ENCODE assay signal across 10 cellular contexts in genomic region chr6:113352029-113352801, GRCh38.
DNase-seq lines count a peak whose midpoint lies in the region; ATAC-seq, FAIRE-seq and TF ChIP-seq lines count a peak whose summit lies in the region.
"Had no signal": no experiment of that assay in that cellular context is flagged by ENCODE, and none has a peak within 500 bp of the region (broad histone marks: within the 10 kb centered on the region; RNA-seq: fewer than 3 reads in every experiment).

No MANE protein-coding gene starts in this region.

- H3K27ac ChIP-seq in A549 (peak overlapping the region; percentile 90), substantia nigra (ENCODE audit: low read depth, low read length, poor library complexity, severe bottlenecking) (no peak overlapping the region), upper lobe of right lung (no peak overlapping the region)

- H3K36me3 ChIP-seq in adipocyte (ENCODE audit: control insufficient read depth, insufficient read depth, low read length, severe bottlenecking) (no peaks in the 10 kb centered on the region), kidney epithelial cell (ENCODE audit: control insufficient read depth, insufficient read depth, low read length) (no peaks in the 10 kb centered on the region), upper lobe of right lung (no peaks in the 10 kb centered on the region)

- H3K4me1 Mint-ChIP-seq in activated naive CD8-positive, alpha-beta T cell treated with anti-CD3 and anti-CD28 coated beads for 36 hours, result peaks cover 9% of the 10 kb centered on the region

- TF ChIP-seq POLR2A in A549 (IDR thresholded peaks at IDR 0.05; ENCODE audit: low read length), result no peak

- peak; percentile 91 to 96 for ATAC-seq in A549
- no peak for ATAC-seq in upper lobe of right lung

- no peaks in the 10 kb centered on the region for H3K36me3 Mint-ChIP-seq in activated naive CD8-positive, alpha-beta T cell treated with anti-CD3 and anti-CD28 coated beads for 36 hours

- FAIRE-seq in A549 (lab: Jason Lieb, UNC), result no peak

- peak overlapping the region; percentile 67 for H3K4me2 ChIP-seq in A549

- H3K27ac Mint-ChIP-seq in activated naive CD8-positive, alpha-beta T cell treated with anti-CD3 and anti-CD28 coated beads for 36 hours, result no peak overlapping the region

- TF ChIP-seq EP300 in A549 (IDR thresholded peaks at IDR 0.05), result peak; percentile 76 to 80; a peak in 3 of 5 replicates

- H3K4me3 ChIP-seq in A549, result 0 out of 3 replicates have a peak overlapping the region, but pooled peaks have one; percentile 7
- H3K4me3 ChIP-seq in adipocyte (ENCODE audit: low read length), result peak overlapping the region; percentile 12
- no peak overlapping the region for H3K4me3 ChIP-seq in kidney epithelial cell (ENCODE audit: low read depth, low read length)
- no peak overlapping the region for H3K4me3 ChIP-seq in upper lobe of right lung

- WGBS in A549 (ENCODE audit: missing lambda C conversion rate), result 0% methylated on average over 3 of the region's 3 CpGs

- H3K4me1 ChIP-seq in A549, result peaks cover 54% of the 10 kb centered on the region
- H3K4me1 ChIP-seq in adipocyte (ENCODE audit: control insufficient read depth, insufficient read depth, low read length), result peaks cover 45% of the 10 kb centered on the region
- peaks cover 8% of the 10 kb centered on the region for H3K4me1 ChIP-seq in upper lobe of right lung

- POLR2A ChIA-PET in A549 (lab: Yijun Ruan, JAX), result interaction anchor here (0.8 to 2.1 kb wide), 5 partner anchors 19 to 506 kb away, joined by 3 to 9 read pairs (median 5); no protein-coding TSS in a partner anchor

- no peaks in the 10 kb centered on the region for H3K27me3 ChIP-seq in adipocyte (replicated peaks; ENCODE audit: control insufficient read depth, insufficient read depth, low read length)
- no peaks in the 10 kb centered on the region for H3K27me3 ChIP-seq in kidney epithelial cell (ENCODE audit: control insufficient read depth, insufficient read depth, low read length)
- no peaks in the 10 kb centered on the region for H3K27me3 ChIP-seq in upper lobe of right lung

- DNase-seq in A549 (ENCODE audit: low read depth in 1 of 2, low spot score in 1 of 2) (peak; percentile 33 to 92), HK-2 (ENCODE audit: unreplicated experiment) (peak; percentile 40), adipocyte (ENCODE audit: low read depth) (peak; percentile 73), kidney epithelial cell (ENCODE audit: low read depth) (peak; percentile 62), substantia nigra (lab: John Stamatoyannopoulos, UW) (no peak), upper lobe of right lung (no peak)
- no peak for DNase-seq in stimulated activated CD4-positive, alpha-beta T cell treated with anti-CD3 and anti-CD28 coated beads, Interleukin-4, amount 100 ng/mL, for 24 hours
- DNase-seq in activated naive CD8-positive, alpha-beta T cell treated with anti-CD3 and anti-CD28 coated beads for 36 hours, result no peak
- DNase-seq: NCI-H1930; stimulated activated CD4-positive, alpha-beta T cell treated with anti-CD3 and anti-CD28 coated beads, Interleukin-1b, Interleukin-23, amount 100 ng/mL, for 48 hours had no signal

- TF ChIP-seq CTCF in A549 (IDR thresholded peaks at IDR 0.05) (no peak), kidney epithelial cell (IDR thresholded peaks at IDR 0.05; ENCODE audit: insufficient read depth, low read length, poor library complexity, severe bottlenecking) (no peak), upper lobe of right lung (IDR thresholded peaks at IDR 0.05) (no peak)

- H3K4me3 Mint-ChIP-seq in activated naive CD8-positive, alpha-beta T cell treated with anti-CD3 and anti-CD28 coated beads for 36 hours, result no peak overlapping the region

- TF ChIP-seq RAD21 in A549 (conservative IDR thresholded peaks at IDR 0.05 in 1 of 2, IDR thresholded peaks at IDR 0.05 in 1 of 2), result peak in 1 of 2 experiments; percentile 52; a peak in 3 of 5 replicates

- no peaks in the 10 kb centered on the region for H3K9me3 Mint-ChIP-seq in activated naive CD8-positive, alpha-beta T cell treated with anti-CD3 and anti-CD28 coated beads for 36 hours

- H3K27me3 Mint-ChIP-seq in activated naive CD8-positive, alpha-beta T cell treated with anti-CD3 and anti-CD28 coated beads for 36 hours, result peaks cover 3% of the 10 kb centered on the region

- H3K9me3 ChIP-seq in A549 (no peaks in the 10 kb centered on the region), adipocyte (ENCODE audit: control insufficient read depth, low read length) (no peaks in the 10 kb centered on the region), upper lobe of right lung (no peaks in the 10 kb centered on the region)

- peak overlapping the region; percentile 17 for H3K9ac ChIP-seq in adipocyte (ENCODE audit: low read length)

- CTCF ChIA-PET in A549 (lab: Yijun Ruan, JAX), result interaction anchor here (0.9 to 1.6 kb wide), 4 partner anchors 61 to 507 kb away, joined by 3 to 5 read pairs (median 4); no protein-coding TSS in a partner anchor

- intact Hi-C loops in upper lobe of right lung (cut with DNase I), result no loop called here

TF ChIP-seq in A549, 52 proteins besides CTCF, POLR2A, EP300 and RAD21 (continues in another document):
- TF ChIP-seq HOXB13 (CRISPR knock-in tag; IDR thresholded peaks at IDR 0.05; ENCODE audit: low read depth) (no peak), ESRRA (IDR thresholded peaks at IDR 0.05; ENCODE audit: borderline replicate concordance, low read length) (no peak), HOXB5 (CRISPR knock-in tag; IDR thresholded peaks at IDR 0.05) (no peak), RFX5 (IDR thresholded peaks at IDR 0.05) (no peak), E2F6 (IDR thresholded peaks at IDR 0.05; ENCODE audit: borderline replicate concordance, low read depth) (peak; percentile 35; the same call in 1 of the 2 replicates), RARB (CRISPR knock-in tag; IDR thresholded peaks at IDR 0.05) (no peak), BHLHE40 (IDR thresholded peaks at IDR 0.05; ENCODE audit: low read depth, low read length) (no peak), NPAS2 (CRISPR knock-in tag; IDR thresholded peaks at IDR 0.05; ENCODE audit: borderline replicate concordance) (no peak), CHD2 (IDR thresholded peaks at IDR 0.05; ENCODE audit: low read length, partially characterized antibody) (no peak), EHF (CRISPR knock-in tag; IDR thresholded peaks at IDR 0.05) (no peak), HOXA7 (CRISPR knock-in tag; IDR thresholded peaks at IDR 0.05) (no peak), NR3C1 (IDR thresholded peaks at IDR 0.05) (no peak), ZSCAN20 (CRISPR knock-in tag; IDR thresholded peaks at IDR 0.05) (no peak), EHMT2 (IDR thresholded peaks at IDR 0.05; ENCODE audit: low read depth) (no peak), KDM5A (IDR thresholded peaks at IDR 0.05) (no peak), ZNF302 (CRISPR knock-in tag; IDR thresholded peaks at IDR 0.05) (no peak), PBX3 (IDR thresholded peaks at IDR 0.05) (no peak), RNF2 (IDR thresholded peaks at IDR 0.05; ENCODE audit: borderline replicate concordance, low read depth) (no peak), TFCP2L1 (CRISPR knock-in tag; IDR thresholded peaks at IDR 0.05) (no peak)
- TF ChIP-seq, protein P1, sequence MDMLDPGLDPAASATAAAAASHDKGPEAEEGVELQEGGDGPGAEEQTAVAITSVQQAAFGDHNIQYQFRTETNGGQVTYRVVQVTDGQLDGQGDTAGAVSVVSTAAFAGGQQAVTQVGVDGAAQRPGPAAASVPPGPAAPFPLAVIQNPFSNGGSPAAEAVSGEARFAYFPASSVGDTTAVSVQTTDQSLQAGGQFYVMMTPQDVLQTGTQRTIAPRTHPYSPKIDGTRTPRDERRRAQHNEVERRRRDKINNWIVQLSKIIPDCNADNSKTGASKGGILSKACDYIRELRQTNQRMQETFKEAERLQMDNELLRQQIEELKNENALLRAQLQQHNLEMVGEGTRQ (IDR thresholded peaks at IDR 0.05), result no peak
- TF ChIP-seq, protein P2, sequence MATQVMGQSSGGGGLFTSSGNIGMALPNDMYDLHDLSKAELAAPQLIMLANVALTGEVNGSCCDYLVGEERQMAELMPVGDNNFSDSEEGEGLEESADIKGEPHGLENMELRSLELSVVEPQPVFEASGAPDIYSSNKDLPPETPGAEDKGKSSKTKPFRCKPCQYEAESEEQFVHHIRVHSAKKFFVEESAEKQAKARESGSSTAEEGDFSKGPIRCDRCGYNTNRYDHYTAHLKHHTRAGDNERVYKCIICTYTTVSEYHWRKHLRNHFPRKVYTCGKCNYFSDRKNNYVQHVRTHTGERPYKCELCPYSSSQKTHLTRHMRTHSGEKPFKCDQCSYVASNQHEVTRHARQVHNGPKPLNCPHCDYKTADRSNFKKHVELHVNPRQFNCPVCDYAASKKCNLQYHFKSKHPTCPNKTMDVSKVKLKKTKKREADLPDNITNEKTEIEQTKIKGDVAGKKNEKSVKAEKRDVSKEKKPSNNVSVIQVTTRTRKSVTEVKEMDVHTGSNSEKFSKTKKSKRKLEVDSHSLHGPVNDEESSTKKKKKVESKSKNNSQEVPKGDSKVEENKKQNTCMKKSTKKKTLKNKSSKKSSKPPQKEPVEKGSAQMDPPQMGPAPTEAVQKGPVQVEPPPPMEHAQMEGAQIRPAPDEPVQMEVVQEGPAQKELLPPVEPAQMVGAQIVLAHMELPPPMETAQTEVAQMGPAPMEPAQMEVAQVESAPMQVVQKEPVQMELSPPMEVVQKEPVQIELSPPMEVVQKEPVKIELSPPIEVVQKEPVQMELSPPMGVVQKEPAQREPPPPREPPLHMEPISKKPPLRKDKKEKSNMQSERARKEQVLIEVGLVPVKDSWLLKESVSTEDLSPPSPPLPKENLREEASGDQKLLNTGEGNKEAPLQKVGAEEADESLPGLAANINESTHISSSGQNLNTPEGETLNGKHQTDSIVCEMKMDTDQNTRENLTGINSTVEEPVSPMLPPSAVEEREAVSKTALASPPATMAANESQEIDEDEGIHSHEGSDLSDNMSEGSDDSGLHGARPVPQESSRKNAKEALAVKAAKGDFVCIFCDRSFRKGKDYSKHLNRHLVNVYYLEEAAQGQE (IDR thresholded peaks at IDR 0.05), result no peak

Comparison
In these comparisons a context has a peak if more than half of its experiments do, and no peak if none do; other contexts are left out.
1. DNase-seq: peak in A549 (2 of 2), HK-2 (single experiment), adipocyte (single experiment) and kidney epithelial cell (single experiment); none in substantia nigra (0 of 49), stimulated activated CD4-positive, alpha-beta T cell treated with anti-CD3 and anti-CD28 coated beads, Interleukin-4, amount 100 ng/mL, for 24 hours (single experiment), activated naive CD8-positive, alpha-beta T cell treated with anti-CD3 and anti-CD28 coated beads for 36 hours (single experiment) and upper lobe of right lung (single experiment).
2. H3K27ac ChIP-seq: peak in A549 (2 of 2); none in substantia nigra (single experiment) and upper lobe of right lung (single experiment).
3. H3K4me3 ChIP-seq: peak in A549 (single experiment) and adipocyte (single experiment); none in kidney epithelial cell (single experiment) and upper lobe of right lung (single experiment).